8 cellular contexts compared by ENCODE assay signal in genomic region chr2:165953655-165954606, GRCh38. TPM values are rescaled to one million over a fixed set of nuclear protein-coding genes. Genes with fewer than 3 reads are reported as not detected.
DNase-seq lines count a peak whose midpoint lies in the region; ATAC-seq and TF ChIP-seq lines count a peak whose summit lies in the region.

Gene TTC21B, minus strand, starts transcription at chr2:165953776. Its CDS starts 71 bp downstream, at chr2:165953705.

- CTCF ChIA-PET in PC-9 (lab: Charles Lee) = interaction anchor here (0.5 to 0.8 kb wide), 3 partner anchors 59 to 447 kb away, joined by 3 to 5 read pairs (median 5); partner anchors contain the start of gene SCN1A

- TF ChIP-seq CTCF in PC-9 (conservative IDR thresholded peaks at IDR 0.05) = peak; percentile 80

- ATAC-seq in GM21619 (IDR thresholded peaks at IDR 0.05; ENCODE audit: unreplicated experiment) = peak; percentile 94

- no TSS peak for BruUV-seq in PC-9 (replicated peaks; lab: Mats Ljungman, UMichigan)

- POLR2A ChIA-PET in PC-9 (lab: Charles Lee; ENCODE audit: unreplicated experiment) = interaction anchor here (0.6 kb wide), 4 partner anchors 205 to 973 kb away, joined by 3 to 6 read pairs (median 3); no protein-coding TSS in a partner anchor

- H3K27me3 ChIP-seq in PC-9 (ENCODE audit: insufficient read depth, low read depth) (no peaks in the 10 kb centered on the region), mucosa of rectum (ENCODE audit: control insufficient read depth in 2 of 2, insufficient read depth in 2 of 2, low read length in 2 of 2) (no peaks in the 10 kb centered on the region)

- no peaks in the 10 kb centered on the region for H4K20me1 ChIP-seq in PC-9 (ENCODE audit: insufficient read depth)

- H3K4me2 ChIP-seq in PC-9 = peak within 1 kb of the TSS; percentile 90

- H3K9me3 ChIP-seq in PC-9 (ENCODE audit: insufficient read depth, low read depth) (no peaks in the 10 kb centered on the region), mucosa of rectum (ENCODE audit: control insufficient read depth in 2 of 2, low read length in 2 of 2) (no peaks in the 10 kb centered on the region)

- H3F3A ChIP-seq in PC-9 (ENCODE audit: insufficient read depth, low read depth) = 0 out of 2 replicates have a peak, but pooled peaks cover 6% of the 10 kb centered on the region

- DNase-seq in DMS53 treated with DMSO at 0.1 percent for 48 hours (lab: John Stamatoyannopoulos, UW; ENCODE audit: unreplicated experiment) (peak; percentile 98), KBM-7 (peak; percentile 95), PC-9 (peak; percentile 75 to 91), erythroblast (lab: John Stamatoyannopoulos, UW) (peak; percentile 93 to 94)
- peak; percentile 95 for DNase-seq in activated T-cell treated with anti-CD3 and anti-CD28 coated beads, Interleukin-2, amount 50 U/mL, for 1 hour
- DNase-seq in stimulated activated CD8-positive, alpha-beta memory T cell treated with anti-CD3 and anti-CD28 coated beads, Interleukin-4, amount 100 ng/mL, for 48 hours = peak; percentile 92

- peak within 1 kb of the TSS; percentile 77 to 84 for H3K9ac ChIP-seq in mucosa of rectum (ENCODE audit: low read depth in 1 of 2, low read length in 2 of 2)

- no peaks in the 10 kb centered on the region for H3K79me2 ChIP-seq in PC-9 (ENCODE audit: low read depth)

- in situ Hi-C loops in KBM-7 (cut with MboI; ENCODE audit: low pct_unique_long_range_greater_than_20kb, low sequenced_read_pairs) = no loop called here

- peak; percentile 71 for TF ChIP-seq POLR2A in erythroblast (IDR thresholded peaks at IDR 0.05; ENCODE audit: low read length)

- H3K27ac ChIP-seq in PC-9 (no peak within 1 kb of the TSS), mucosa of rectum (ENCODE audit: low read depth in 2 of 2, low read length in 2 of 2) (peak within 1 kb of the TSS; percentile 78 to 85)

- H3K9me2 ChIP-seq in PC-9 (ENCODE audit: insufficient read depth) = no peaks in the 10 kb centered on the region

- H3K4me3 ChIP-seq in PC-9 (peak within 1 kb of the TSS; percentile 90), mucosa of rectum (ENCODE audit: low read length in 2 of 2) (peak within 1 kb of the TSS; percentile 83 to 91)

- H3K36me3 ChIP-seq in PC-9 (ENCODE audit: low read depth) (no peaks in the 10 kb centered on the region), mucosa of rectum (ENCODE audit: control insufficient read depth in 2 of 2, insufficient read depth in 2 of 2, low read length in 2 of 2) (peaks cover 0 to 3% of the 10 kb centered on the region in 2 donors)

- peaks cover 7% of the 10 kb centered on the region for H3K4me1 ChIP-seq in PC-9 (replicated peaks; ENCODE audit: insufficient read depth)
- peaks cover 6 to 7% of the 10 kb centered on the region in 2 donors for H3K4me1 ChIP-seq in mucosa of rectum (ENCODE audit: control insufficient read depth in 2 of 2, insufficient read depth in 2 of 2, low read length in 2 of 2)

- intact Hi-C loops in PC-9 (cut with micrococcal nuclease; ENCODE audit: unreplicated experiment) = loop anchor here (2.0 to 5.0 kb wide), 2 partner anchors 173 to 465 kb away; partner anchors contain the start of gene SCN1A

- peak within 1 kb of the TSS; percentile 77 for H2AFZ ChIP-seq in PC-9

RNA-seq across cellular contexts. Expression of gene TTC21B, which starts in this region (rescaled TPM):
- 6.3 and 9.8 TPM in 2 replicates for total RNA-seq in PC-9 (2021)
